Comparison of ENCODE assay signal across 9 cellular contexts in the genomic region with DNA sequence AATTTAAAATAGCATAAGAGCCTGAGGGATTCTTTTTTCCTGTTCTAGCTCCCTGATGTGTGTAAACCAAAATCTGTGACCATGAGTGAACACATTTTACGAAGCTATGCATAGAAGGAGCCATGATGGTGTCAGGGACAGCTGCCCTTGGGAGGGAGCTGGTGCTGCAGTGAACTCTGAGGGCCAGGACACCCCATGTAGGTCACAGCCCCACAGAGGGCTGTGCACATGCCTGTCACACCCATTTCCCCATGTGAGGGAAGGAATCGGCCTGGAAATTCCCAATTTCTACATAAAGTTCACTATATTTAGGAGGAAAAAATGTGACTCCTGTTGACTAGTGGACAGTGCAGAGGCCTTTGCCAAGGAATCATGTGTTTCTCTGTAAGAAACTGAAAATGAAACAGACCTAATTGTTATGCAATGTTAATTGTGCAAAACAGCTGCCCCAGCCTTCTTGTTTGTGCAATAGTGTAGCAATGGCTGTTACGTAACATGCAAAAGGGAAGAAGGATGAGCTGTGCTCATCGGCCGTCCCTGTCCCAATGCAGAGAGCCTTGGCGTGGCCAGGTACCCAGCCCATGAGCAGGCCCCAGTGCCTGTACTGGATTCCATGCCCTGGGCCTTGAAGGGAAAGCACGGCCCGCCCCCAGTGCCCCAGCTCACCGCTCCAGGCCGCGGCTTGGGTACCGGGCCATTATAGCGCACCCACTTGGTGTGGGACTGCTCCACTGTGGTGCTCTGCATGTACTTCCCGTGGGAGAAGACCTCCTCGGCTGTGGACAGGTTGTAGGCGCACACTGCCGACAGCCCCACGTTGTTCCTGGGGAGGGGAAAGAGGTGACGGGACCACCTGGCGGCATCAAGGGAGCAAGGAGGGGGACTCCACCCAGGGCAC.
DNase-seq lines count a peak whose midpoint lies in the region; ATAC-seq and TF ChIP-seq lines count a peak whose summit lies in the region.
"Had no signal": no experiment of that assay in that cellular context is flagged by ENCODE, and none has a peak within 500 bp of the region (broad histone marks: within the 10 kb centered on the region; RNA-seq: fewer than 3 reads in every experiment).

No MANE protein-coding gene starts in this region.

- intact Hi-C loops in body of pancreas (cut with DNase I): no loop called here

- no peak overlapping the region for H3K9ac ChIP-seq in SK-N-SH

- H2AFZ ChIP-seq in SK-N-SH (ENCODE audit: low read depth): no peak overlapping the region

- TF ChIP-seq EP300 in SK-N-SH (IDR thresholded peaks at IDR 0.05; ENCODE audit: borderline replicate concordance in 1 of 2, low read depth in 1 of 2, low read length in 1 of 2): no peak

- H3K4me2 ChIP-seq in SK-N-SH: no peak overlapping the region

- H3F3A ChIP-seq in SK-N-SH (replicated peaks; ENCODE audit: insufficient read depth): no peaks in the 10 kb centered on the region

- CTCF ChIA-PET in SK-N-SH (lab: Yijun Ruan, JAX): interaction anchor here (1.0 kb wide), 1 partner anchor 12 kb away, joined by 4 read pairs; no protein-coding TSS in a partner anchor

- peak; percentile 43 for DNase-seq in HuH-7.5 (ENCODE audit: low spot score)
- peak in 3 of 4 donors; percentile 20 to 72 (median 35) for DNase-seq in body of pancreas
- DNase-seq in left lobe of liver (ENCODE audit: low spot score): peak; percentile 83
- peak; percentile 70 for DNase-seq in stromal cell of bone marrow (ENCODE audit: low read depth)
- no peak for DNase-seq in COLO829 (ENCODE audit: low spot score)
- no peak for DNase-seq in activated gamma-delta T cell treated with Interleukin-2 at 50 U/mL for 16 hours
- DNase-seq in SK-N-SH: no peak
- DNase-seq: stimulated activated CD4-positive, alpha-beta T cell treated with anti-CD3 and anti-CD28 coated beads, Interleukin-2, amount 100 ng/mL, for 48 hours had no signal

- POLR2A ChIA-PET in SK-N-SH (lab: Yijun Ruan, JAX): no interaction called here

- TF ChIP-seq POLR2A in body of pancreas (IDR thresholded peaks at IDR 0.05): no peak

- no peaks in the 10 kb centered on the region for H3K79me2 ChIP-seq in SK-N-SH (ENCODE audit: insufficient read depth)

- H3K9me3 ChIP-seq in body of pancreas (no peaks in the 10 kb centered on the region), SK-N-SH (no peaks in the 10 kb centered on the region)

- H3K9me2 ChIP-seq in SK-N-SH: no peaks in the 10 kb centered on the region

- H3K36me3 ChIP-seq in body of pancreas (replicated peaks in 1 of 2; ENCODE audit: insufficient read depth in 1 of 2, low read depth in 2 of 2) (peaks cover 0 to 7% of the 10 kb centered on the region in 2 donors), SK-N-SH (replicated peaks in 1 of 2; ENCODE audit: control insufficient read depth in 1 of 2, insufficient read depth in 2 of 2, low read length in 1 of 2) (peaks cover 0 to 19% of the 10 kb centered on the region in 2 experiments)

- H4K20me1 ChIP-seq in SK-N-SH (ENCODE audit: insufficient read depth): no peaks in the 10 kb centered on the region

- H3K4me3 ChIP-seq in body of pancreas: no peak overlapping the region
- H3K4me3 ChIP-seq in SK-N-SH (ENCODE audit: low read depth in 2 of 2, low read length in 1 of 2): no peak overlapping the region

- H3K27me3 ChIP-seq in body of pancreas: no peaks in the 10 kb centered on the region
- no peaks in the 10 kb centered on the region for H3K27me3 ChIP-seq in SK-N-SH (ENCODE audit: insufficient read depth)

- ATAC-seq in body of pancreas: peak; percentile 19
- ATAC-seq in left lobe of liver: peak; percentile 62
- ATAC-seq in GM18519 (IDR thresholded peaks at IDR 0.05; ENCODE audit: low FRiP score, unreplicated experiment): no peak

- 87 to 89% methylated on average over 11 to 20 of the region's 20 CpGs for WGBS in body of pancreas, 2 donors
- WGBS in SK-N-SH (ENCODE audit: low lambda C conversion rate): 88% methylated on average over 20 of the region's 20 CpGs

- TF ChIP-seq CTCF in body of pancreas (IDR thresholded peaks at IDR 0.05) (no peak), SK-N-SH (IDR thresholded peaks at IDR 0.05) (no peak)

- no peak for TF ChIP-seq RAD21 in SK-N-SH (IDR thresholded peaks at IDR 0.05; ENCODE audit: low read length)

- H3K27ac ChIP-seq in body of pancreas (peak overlapping the region in 1 of 4 donors; percentile 34), SK-N-SH (ENCODE audit: low read depth in 2 of 2, low read length in 1 of 2) (no peak overlapping the region)

- peaks cover 25% of the 10 kb centered on the region for H3K4me1 ChIP-seq in body of pancreas
- no peaks in the 10 kb centered on the region; a peak in 1 of 4 replicates for H3K4me1 ChIP-seq in SK-N-SH (ENCODE audit: control insufficient read depth in 1 of 2, insufficient read depth in 2 of 2, low read depth in 1 of 2, low read length in 1 of 2)

TF ChIP-seq in SK-N-SH, 30 proteins besides CTCF, POLR2A, EP300 and RAD21:
- TF ChIP-seq, protein P1, sequence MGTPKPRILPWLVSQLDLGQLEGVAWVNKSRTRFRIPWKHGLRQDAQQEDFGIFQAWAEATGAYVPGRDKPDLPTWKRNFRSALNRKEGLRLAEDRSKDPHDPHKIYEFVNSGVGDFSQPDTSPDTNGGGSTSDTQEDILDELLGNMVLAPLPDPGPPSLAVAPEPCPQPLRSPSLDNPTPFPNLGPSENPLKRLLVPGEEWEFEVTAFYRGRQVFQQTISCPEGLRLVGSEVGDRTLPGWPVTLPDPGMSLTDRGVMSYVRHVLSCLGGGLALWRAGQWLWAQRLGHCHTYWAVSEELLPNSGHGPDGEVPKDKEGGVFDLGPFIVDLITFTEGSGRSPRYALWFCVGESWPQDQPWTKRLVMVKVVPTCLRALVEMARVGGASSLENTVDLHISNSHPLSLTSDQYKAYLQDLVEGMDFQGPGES (IDR thresholded peaks at IDR 0.05; ENCODE audit: low read depth, low read length): no peak
- no peak for TF ChIP-seq YY1 (IDR thresholded peaks at IDR 0.05; ENCODE audit: low read depth)
- TF ChIP-seq, protein P2, sequence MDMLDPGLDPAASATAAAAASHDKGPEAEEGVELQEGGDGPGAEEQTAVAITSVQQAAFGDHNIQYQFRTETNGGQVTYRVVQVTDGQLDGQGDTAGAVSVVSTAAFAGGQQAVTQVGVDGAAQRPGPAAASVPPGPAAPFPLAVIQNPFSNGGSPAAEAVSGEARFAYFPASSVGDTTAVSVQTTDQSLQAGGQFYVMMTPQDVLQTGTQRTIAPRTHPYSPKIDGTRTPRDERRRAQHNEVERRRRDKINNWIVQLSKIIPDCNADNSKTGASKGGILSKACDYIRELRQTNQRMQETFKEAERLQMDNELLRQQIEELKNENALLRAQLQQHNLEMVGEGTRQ (IDR thresholded peaks at IDR 0.05; ENCODE audit: borderline replicate concordance, low read depth, low read length): no peak

Comparison
In these comparisons a context has a peak if more than half of its experiments do, and no peak if none do; other contexts are left out.
1. DNase-seq: peak in HuH-7.5 (single experiment), body of pancreas (3 of 4), left lobe of liver (single experiment) and stromal cell of bone marrow (single experiment); none in COLO829 (single experiment), activated gamma-delta T cell treated with Interleukin-2 at 50 U/mL for 16 hours (single experiment) and SK-N-SH (single experiment).